1 cellular context compared by ENCODE assay signal in genomic region chr5:141957367-141957993, GRCh38.
TF ChIP-seq lines count a peak whose summit lies in the region.

No MANE protein-coding gene starts in this region.

TF ChIP-seq in HepG2, 621 proteins besides CTCF, POLR2A, EP300 and RAD21:
- TF ChIP-seq ZFP90 (CRISPR knock-in tag; IDR thresholded peaks at IDR 0.05; ENCODE audit: borderline replicate concordance) (no peak), ZNF737 (CRISPR knock-in tag; IDR thresholded peaks at IDR 0.05; ENCODE audit: borderline replicate concordance) (no peak), SYNCRIP (IDR thresholded peaks at IDR 0.05; ENCODE audit: insufficient read depth, low read depth, low read length) (no peak), KLF15 (CRISPR knock-in tag; IDR thresholded peaks at IDR 0.05; ENCODE audit: borderline replicate concordance) (no peak), ZNF326 (CRISPR knock-in tag; IDR thresholded peaks at IDR 0.05; ENCODE audit: borderline replicate concordance) (no peak), ZNF260 (CRISPR knock-in tag; IDR thresholded peaks at IDR 0.05; ENCODE audit: borderline replicate concordance, low read depth) (no peak), ZNF704 (CRISPR knock-in tag; IDR thresholded peaks at IDR 0.05; ENCODE audit: borderline replicate concordance) (no peak), ZNF687 (CRISPR knock-in tag; IDR thresholded peaks at IDR 0.05) (no peak), PATZ1 (CRISPR knock-in tag; IDR thresholded peaks at IDR 0.05) (no peak), ZNF816 (CRISPR knock-in tag; IDR thresholded peaks at IDR 0.05; ENCODE audit: borderline replicate concordance) (no peak), FOXA1 (IDR thresholded peaks at IDR 0.05) (no peak), FOXA1 (CRISPR knock-in tag; IDR thresholded peaks at IDR 0.05) (no peak), ZNF10 (CRISPR knock-in tag; IDR thresholded peaks at IDR 0.05; ENCODE audit: borderline replicate concordance, low read depth) (no peak), KLF16 (CRISPR knock-in tag; IDR thresholded peaks at IDR 0.05) (no peak), FOXO4 (CRISPR knock-in tag; conservative IDR thresholded peaks at IDR 0.05) (no peak), ZFP36L2 (CRISPR knock-in tag; IDR thresholded peaks at IDR 0.05) (no peak)
